ENCODE assay signal across 9 cellular contexts in genomic region chr1:202770135-202770534, GRCh38. TPM values are rescaled to one million over a fixed set of nuclear protein-coding genes. Genes with fewer than 3 reads are reported as not detected.
"Had no signal": no experiment of that assay in that cellular context is flagged by ENCODE, and none has a peak within 500 bp of the region (broad histone marks: within the 10 kb centered on the region; RNA-seq: fewer than 3 reads in every experiment).

No MANE protein-coding gene starts in this region.

- ATAC-seq: HCT116 had no signal

- H3K9me3 Mint-ChIP-seq: HFFc6 had no signal

- H3K4me3 Mint-ChIP-seq: HFFc6 had no signal

- H3K27ac Mint-ChIP-seq: HFFc6 had no signal

- H3K27ac ChIP-seq: GM23248 had no signal

- H3K4me3 ChIP-seq: GM23248, HAP-1 had no signal

- DNase-seq: GM23248, GOT3, H7, HFFc6, IMR-90, KBM-7 had no signal

RNA-seq across cellular contexts. Expression of gene PCAT6, which starts 40.6 kb away (rescaled TPM):
- total RNA-seq: GM23248, HT-29, IMR-90 had no signal

RNA-seq across cellular contexts. Expression of gene SYT2, which starts 59.9 kb away (rescaled TPM):
- total RNA-seq: GM23248 had no signal
